ENCODE assay signal across 20 cellular contexts in the genomic region with DNA sequence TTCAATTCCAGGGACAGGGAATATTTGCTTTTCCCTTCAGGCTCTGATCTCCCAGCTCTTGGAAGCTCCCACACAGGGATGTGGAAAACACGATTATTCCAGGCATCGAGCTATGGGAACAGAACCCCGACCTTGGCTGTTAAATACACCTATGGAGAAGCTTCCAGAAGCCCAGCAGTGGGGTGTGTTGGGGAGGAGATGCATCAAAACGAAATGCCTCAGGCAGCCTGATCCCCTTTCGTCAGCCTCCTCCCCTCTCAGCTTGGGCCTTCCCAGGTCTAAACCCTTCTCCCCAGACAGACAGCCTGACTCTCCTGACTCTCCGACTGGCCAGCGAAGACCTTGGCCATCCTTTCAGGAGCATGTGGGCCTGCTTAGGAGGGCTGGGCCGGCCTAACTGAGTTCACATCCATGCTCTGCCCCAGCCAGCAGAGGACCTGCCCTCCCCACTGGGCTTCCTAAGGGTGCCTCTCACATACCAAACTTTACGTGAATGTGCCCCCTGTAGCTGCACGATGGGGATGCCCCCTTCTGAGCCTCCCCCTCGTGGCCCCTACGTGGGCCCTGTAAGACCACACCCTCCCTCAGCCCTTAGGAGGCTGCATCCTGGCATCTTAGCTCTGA. TPM values are rescaled to one million over a fixed set of nuclear protein-coding genes. Genes with fewer than 3 reads are reported as not detected.
DNase-seq lines count a peak whose midpoint lies in the region; ATAC-seq and TF ChIP-seq lines count a peak whose summit lies in the region.
"Had no signal": no experiment of that assay in that cellular context is flagged by ENCODE, and none has a peak within 500 bp of the region (broad histone marks: within the 10 kb centered on the region; RNA-seq: fewer than 3 reads in every experiment).

No MANE protein-coding gene starts in this region.

- intact Hi-C loops in ascending aorta (cut with DNase I) (loop anchor here (10.0 kb wide), 2 partner anchors 51 to 691 kb away; partner anchors contain the start of genes FBXW11 and NEURL1B), left ventricle myocardium superior (cut with micrococcal nuclease) (loop anchor here (5.0 to 10.0 kb wide), 2 partner anchors 51 to 218 kb away; partner anchors contain the start of gene NEURL1B), posterior vena cava (cut with DNase I) (loop anchor here (2.0 to 10.0 kb wide), 5 partner anchors 33 to 217 kb away; partner anchors contain the start of gene NEURL1B (in 1 of the 2))

- no peak for DNase-seq in ascending aorta (ENCODE audit: low spot score in 2 of 2)
- DNase-seq in left ventricle myocardium superior, result peak; percentile 56
- DNase-seq in posterior vena cava (ENCODE audit: low spot score), result peak; percentile 82
- DNase-seq in upper lobe of left lung, result no peak
- no peak for DNase-seq in NCI-H446 (lab: John Stamatoyannopoulos, UW)
- DNase-seq: activated CD8-positive, alpha-beta memory T cell treated with anti-CD3 and anti-CD28 coated beads, Interleukin-2, amount 10 ng/mL, durations not matched to agents 7 days and 5 days; activated naive CD4-positive, alpha-beta T cell treated with Interleukin-2 at 50 U/mL for 16 hours; effector CD4-positive, alpha-beta T cell; foreskin melanocyte; HCEC 1CT; immature natural killer cell; KBM-7; NCI-H1417; NCI-H2227 treated with DMSO at 0.1 percent for 48 hours; PC-3 had no signal

- WGBS in upper lobe of left lung, 2 donors, result 78 to 87% methylated on average over 7 to 12 of the region's 12 CpGs

- peaks cover 9 to 49% of the 10 kb centered on the region in 2 donors for H3K4me1 ChIP-seq in ascending aorta
- H3K4me1 ChIP-seq in upper lobe of left lung, result peaks cover 20 to 29% (median 22%) of the 10 kb centered on the region in 4 donors

- ATAC-seq in left ventricle myocardium superior, result peak; percentile 38
- no peak for ATAC-seq in upper lobe of left lung (ENCODE audit: low FRiP score in 2 of 2)
- no peak for ATAC-seq in HG03135 (IDR thresholded peaks at IDR 0.05; ENCODE audit: unreplicated experiment)
- no peak for ATAC-seq in HG03457 (IDR thresholded peaks at IDR 0.05; ENCODE audit: unreplicated experiment)
- ATAC-seq: activated CD8-positive, alpha-beta memory T cell treated with anti-CD3 and anti-CD28 coated beads, Interleukin-2, amount 10 ng/mL, durations not matched to agents 7 days and 5 days; GM12878; PC-3; WTC11 had no signal

- H3K4me3 ChIP-seq in ascending aorta (no peak overlapping the region), upper lobe of left lung (no peak overlapping the region)
- H3K4me3 ChIP-seq: GM12878 had no signal

- H3K27ac ChIP-seq in ascending aorta (peak overlapping the region; percentile 75 to 81), upper lobe of left lung (peak overlapping the region; percentile 1 to 85 (median 74))
- H3K27ac ChIP-seq: C4-2B had no signal

- H3K9me3 ChIP-seq in ascending aorta, result no peaks in the 10 kb centered on the region
- no peaks in the 10 kb centered on the region for H3K9me3 ChIP-seq in upper lobe of left lung

- no peak for TF ChIP-seq EP300 in upper lobe of left lung (IDR thresholded peaks at IDR 0.05)

- TF ChIP-seq CTCF in ascending aorta (IDR thresholded peaks at IDR 0.05) (no peak), upper lobe of left lung (IDR thresholded peaks at IDR 0.05) (no peak)

- H3K27me3 ChIP-seq in ascending aorta (no peaks in the 10 kb centered on the region), upper lobe of left lung (no peaks in the 10 kb centered on the region)

- no peak for TF ChIP-seq POLR2A in upper lobe of left lung (IDR thresholded peaks at IDR 0.05)

- H3K36me3 ChIP-seq in ascending aorta (no peaks in the 10 kb centered on the region), upper lobe of left lung (peaks cover 0 to 4% (median 0%) of the 10 kb centered on the region in 4 donors)

RNA-seq across cellular contexts. Expression of gene NEURL1B, which starts 54.5 kb away (rescaled TPM):
- total RNA-seq in ascending aorta (131 TPM), left ventricle myocardium superior (32.0 TPM), posterior vena cava (10 to 100 TPM; 32.9 to 38.6 TPM), upper lobe of left lung (10 to 100 TPM in 4 of 6 donors, 1 to 10 TPM in 2; 6.3 to 29.4 (median 15.1) TPM)

Comparison
In these comparisons a context has a peak if more than half of its experiments do, and no peak if none do; other contexts are left out.
1. DNase-seq: peak in left ventricle myocardium superior (single experiment) and posterior vena cava (single experiment); none in ascending aorta (0 of 2), upper lobe of left lung (0 of 2) and NCI-H446 (0 of 2).